ENCODE assay signal across 19 cellular contexts in the genomic region with DNA sequence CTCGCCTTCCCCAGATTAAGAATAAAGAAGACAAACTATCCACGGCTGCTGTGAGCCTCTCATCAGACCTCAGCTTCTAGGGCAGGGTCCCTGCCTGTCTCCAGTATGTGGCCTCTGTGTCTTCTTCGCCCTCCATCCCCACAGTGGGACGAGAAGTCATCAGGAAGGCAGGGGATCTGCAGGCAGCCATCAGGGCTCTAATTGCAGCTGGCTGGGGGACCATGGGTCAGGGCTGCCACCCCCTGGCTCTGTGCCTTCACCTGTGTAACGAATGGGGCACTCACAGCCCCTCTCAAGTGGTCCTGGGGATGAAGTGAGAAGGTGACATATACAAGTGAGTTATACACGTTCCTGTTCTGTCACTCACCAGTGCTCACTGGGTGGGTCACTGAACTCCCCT.
DNase-seq lines count a peak whose midpoint lies in the region; ATAC-seq, FAIRE-seq and TF ChIP-seq lines count a peak whose summit lies in the region.
"Had no signal": no experiment of that assay in that cellular context is flagged by ENCODE, and none has a peak within 500 bp of the region (broad histone marks: within the 10 kb centered on the region; RNA-seq: fewer than 3 reads in every experiment).

No MANE protein-coding gene starts in this region.

- H3K9ac ChIP-seq in H1 (replicated peaks in 1 of 4; ENCODE audit: extremely low read depth in 1 of 4, low read depth in 3 of 4, low read length in 3 of 4) (no peak overlapping the region), smooth muscle cell (ENCODE audit: low read depth) (no peak overlapping the region)

- H3K23me2 ChIP-seq in H1 (ENCODE audit: low read depth, low read length): no peaks in the 10 kb centered on the region

- no peaks in the 10 kb centered on the region for H3F3A ChIP-seq in smooth muscle cell (ENCODE audit: low read depth)

- H3K4me3 ChIP-seq in RWPE2 (ENCODE audit: severe bottlenecking) (no peak overlapping the region), H1 (ENCODE audit: extremely low read depth in 1 of 4, insufficient read depth in 2 of 4, low read depth in 3 of 4, low read length in 4 of 4) (no peak overlapping the region), osteoblast (ENCODE audit: insufficient read depth, low read length) (no peak overlapping the region), smooth muscle cell (no peak overlapping the region)
- H3K4me3 ChIP-seq: A549, HAP-1 had no signal

- H3K56ac ChIP-seq in H1 (replicated peaks; ENCODE audit: insufficient read length, low read depth, low read length): no peak overlapping the region

- H4K91ac ChIP-seq in H1 (replicated peaks; ENCODE audit: insufficient read length, low read length): no peak overlapping the region

- FAIRE-seq in H1 (lab: Jason Lieb, UNC) (no peak), urothelium cell line (lab: Jason Lieb, UNC) (no peak)
- FAIRE-seq: A549, D721Med, G401.6, GM12891, GM19239 had no signal

- no peak overlapping the region for H3K4ac ChIP-seq in H1 (replicated peaks; ENCODE audit: insufficient read length, low read depth, low read length)

- H3K4me2 ChIP-seq in H1 (ENCODE audit: insufficient read depth in 1 of 2, low read depth in 2 of 2, low read length in 2 of 2): no peak overlapping the region
- no peak overlapping the region for H3K4me2 ChIP-seq in osteoblast (ENCODE audit: insufficient read depth, low read length)
- H3K4me2 ChIP-seq in smooth muscle cell: no peak overlapping the region
- H3K4me2 ChIP-seq: A549 had no signal

- CTCF ChIA-PET in H1 (lab: Charles Lee; ENCODE audit: partially characterized antibody): interaction anchor here (1.0 to 3.2 kb wide), 7 partner anchors 10 to 152 kb away, joined by 3 to 22 read pairs (median 5); no protein-coding TSS in a partner anchor

- H3K4me1 ChIP-seq in RWPE2 (ENCODE audit: insufficient read depth, poor library complexity, severe bottlenecking): peaks cover 3% of the 10 kb centered on the region
- peaks cover 2 to 4% (median 3%) of the 10 kb centered on the region in 4 experiments; a peak in 4 of 7 replicates for H3K4me1 ChIP-seq in H1 (replicated peaks in 1 of 4; ENCODE audit: control insufficient read depth in 3 of 4, insufficient read depth in 4 of 4, low read length in 3 of 4)
- H3K4me1 ChIP-seq in osteoblast (ENCODE audit: insufficient read depth, low read length): peaks cover 2% of the 10 kb centered on the region
- H3K4me1 ChIP-seq in smooth muscle cell (ENCODE audit: low read depth): no peaks in the 10 kb centered on the region
- H3K4me1 ChIP-seq: Caco-2, HAP-1 had no signal

- no peak overlapping the region for H2BK20ac ChIP-seq in H1 (ENCODE audit: low read length)

- no peaks in the 10 kb centered on the region for H3K9me3 ChIP-seq in RWPE2 (ENCODE audit: severe bottlenecking)
- H3K9me3 ChIP-seq in H1 (ENCODE audit: insufficient read depth in 2 of 2, low read depth in 1 of 2, low read length in 1 of 2): no peaks in the 10 kb centered on the region
- H3K9me3 ChIP-seq in osteoblast (ENCODE audit: low read depth, low read length): no peaks in the 10 kb centered on the region
- H3K9me3 ChIP-seq in smooth muscle cell (replicated peaks; ENCODE audit: low read depth): no peaks in the 10 kb centered on the region
- H3K9me3 ChIP-seq: A549, Caco-2, HAP-1 had no signal

- H3K23ac ChIP-seq in H1 (ENCODE audit: insufficient read length): no peak overlapping the region

- TF ChIP-seq RAD21 in H1 (IDR thresholded peaks at IDR 0.05 in 1 of 2, conservative IDR thresholded peaks at IDR 0.05 in 1 of 2; ENCODE audit: low read depth in 2 of 2, low read length in 2 of 2): no peak

- no peak for TF ChIP-seq POLR2A in H1 (IDR thresholded peaks at IDR 0.05; ENCODE audit: control extremely low read depth in 1 of 2, low read depth in 2 of 2, low read length in 2 of 2)

- ATAC-seq in RWPE2 (ENCODE audit: low read depth): no peak
- ATAC-seq: A549 had no signal

- H3K27me3 ChIP-seq in RWPE2 (ENCODE audit: insufficient read depth, poor library complexity, severe bottlenecking) (no peaks in the 10 kb centered on the region), H1 (replicated peaks in 1 of 4; ENCODE audit: control insufficient read depth in 3 of 4, extremely low read depth in 1 of 4, insufficient read depth in 3 of 4, low read length in 3 of 4) (no peaks in the 10 kb centered on the region), osteoblast (ENCODE audit: insufficient read depth, low read length) (peaks cover 9% of the 10 kb centered on the region), smooth muscle cell (ENCODE audit: low read depth) (peaks cover 34% of the 10 kb centered on the region)

- no peak overlapping the region for H2BK120ac ChIP-seq in H1 (replicated peaks; ENCODE audit: low read depth, low read length)

- POLR2A ChIA-PET in H1 (lab: Charles Lee; ENCODE audit: partially characterized antibody): interaction anchor here (0.7 kb wide), 1 partner anchor 145 kb away, joined by 3 read pairs; no protein-coding TSS in a partner anchor

- peak; percentile 38 for DNase-seq in activated CD8-positive, alpha-beta memory T cell treated with anti-CD3 and anti-CD28 coated beads for 24 hours
- no peak for DNase-seq in activated CD8-positive, alpha-beta memory T cell treated with anti-CD3 and anti-CD28 coated beads, Interleukin-2, amount 50 U/mL, for 4 hours
- DNase-seq in RWPE2 (ENCODE audit: low spot score) (no peak), H1 (ENCODE audit: low read depth in 1 of 2, low spot score in 2 of 2) (no peak), osteoblast (ENCODE audit: insufficient read length, low spot score, missing footprints) (peak; percentile 17), smooth muscle cell (lab: John Stamatoyannopoulos, UW; ENCODE audit: unreplicated experiment) (no peak), amniotic stem cell (lab: John Stamatoyannopoulos, UW) (no peak), urothelium cell line (ENCODE audit: low spot score) (no peak)
- DNase-seq: AML-193; Caco-2; CD4-positive, alpha-beta T cell had no signal

- H3K14ac ChIP-seq in H1 (ENCODE audit: insufficient read length): no peak overlapping the region

- no peak overlapping the region for H2BK5ac ChIP-seq in H1 (ENCODE audit: low read depth, low read length)

- H3K27ac ChIP-seq in RWPE2 (ENCODE audit: poor library complexity, severe bottlenecking) (peak overlapping the region; percentile 8), H1 (ENCODE audit: low read depth, low read length) (no peak overlapping the region), osteoblast (ENCODE audit: low read depth, low read length) (no peak overlapping the region), smooth muscle cell (ENCODE audit: low read depth) (no peak overlapping the region)
- H3K27ac ChIP-seq: 22Rv1, A549, C4-2B had no signal

- 0 out of 2 replicates have a peak overlapping the region, but pooled peaks have one; percentile 3 for H2BK15ac ChIP-seq in H1 (ENCODE audit: low read length)

- H2BK12ac ChIP-seq in H1 (ENCODE audit: low read depth, low read length): no peak overlapping the region

- no peak overlapping the region for H3K18ac ChIP-seq in H1 (ENCODE audit: extremely low read depth, low read length)

- H2AFZ ChIP-seq in H1 (ENCODE audit: low read length) (no peak overlapping the region), osteoblast (ENCODE audit: low read length) (no peak overlapping the region), smooth muscle cell (ENCODE audit: low read depth) (no peak overlapping the region)

- H4K8ac ChIP-seq in H1 (ENCODE audit: extremely low read depth, insufficient read depth, low read length): no peak overlapping the region

- 81% methylated on average over 6 of the region's 6 CpGs; no CpG with 5 or more reads in 1 of the 2 experiments for WGBS in H1 (ENCODE audit: extremely low coverage in 1 of 2, insufficient coverage in 1 of 2, insufficient read length in 1 of 2, insufficient replicate concordance in 2 of 2, low coverage in 1 of 2, low lambda C conversion rate in 2 of 2, missing lambda C conversion rate in 1 of 2), 2 experiments
- WGBS in smooth muscle cell (ENCODE audit: low lambda C conversion rate): 77% methylated on average over 6 of the region's 6 CpGs

- H3K79me2 ChIP-seq in H1 (ENCODE audit: control insufficient read depth in 1 of 2, insufficient read depth in 2 of 2, low read length in 2 of 2): no peaks in the 10 kb centered on the region
- no peaks in the 10 kb centered on the region for H3K79me2 ChIP-seq in osteoblast (ENCODE audit: insufficient read depth, low read length)
- H3K79me2 ChIP-seq in smooth muscle cell (ENCODE audit: low read depth): no peaks in the 10 kb centered on the region

- H4K20me1 ChIP-seq in H1 (replicated peaks in 1 of 2; ENCODE audit: control insufficient read depth in 1 of 2, insufficient read depth in 2 of 2, low read length in 2 of 2) (no peaks in the 10 kb centered on the region), osteoblast (ENCODE audit: insufficient read depth, low read length) (no peaks in the 10 kb centered on the region), smooth muscle cell (ENCODE audit: low read depth) (no peaks in the 10 kb centered on the region)

- TF ChIP-seq EP300 in H1 (IDR thresholded peaks at IDR 0.05; ENCODE audit: borderline replicate concordance in 1 of 2, low read depth in 2 of 2, low read length in 2 of 2): no peak

- TF ChIP-seq CTCF in RWPE2 (IDR thresholded peaks at IDR 0.05; ENCODE audit: poor library complexity, severe bottlenecking): no peak
- no peak for TF ChIP-seq CTCF in H1 (IDR thresholded peaks at IDR 0.05; ENCODE audit: control extremely low read depth in 1 of 3, insufficient read depth in 1 of 3, low read depth in 1 of 3, low read length in 3 of 3)
- no peak for TF ChIP-seq CTCF in osteoblast (IDR thresholded peaks at IDR 0.05; ENCODE audit: extremely low read depth, low read depth, low read length)
- TF ChIP-seq CTCF in smooth muscle cell (IDR thresholded peaks at IDR 0.05; ENCODE audit: borderline replicate concordance, insufficient read depth, poor library complexity, severe bottlenecking): no peak

- no peak overlapping the region for H4K5ac ChIP-seq in H1 (ENCODE audit: insufficient read length, low read depth, low read length)

- no peak overlapping the region for H2AK5ac ChIP-seq in H1 (ENCODE audit: low read depth, low read length)

- H3K79me1 ChIP-seq in H1 (ENCODE audit: low read depth, low read length): no peaks in the 10 kb centered on the region

- H3K36me3 ChIP-seq in RWPE2 (ENCODE audit: low read depth): no peaks in the 10 kb centered on the region
- no peaks in the 10 kb centered on the region for H3K36me3 ChIP-seq in H1 (ENCODE audit: control insufficient read depth in 2 of 4, insufficient read depth in 4 of 4, low read length in 3 of 4)
- no peaks in the 10 kb centered on the region for H3K36me3 ChIP-seq in osteoblast (ENCODE audit: insufficient read depth, low read length)
- H3K36me3 ChIP-seq in smooth muscle cell (ENCODE audit: low read depth): no peaks in the 10 kb centered on the region
- H3K36me3 ChIP-seq: HAP-1 had no signal

TF ChIP-seq in H1, 55 proteins besides CTCF, POLR2A, EP300 and RAD21 (continues in another document):
- TF ChIP-seq RNF2 (IDR thresholded peaks at IDR 0.05; ENCODE audit: borderline replicate concordance, low read depth, low read length, missing control alignments, poor library complexity, severe bottlenecking) (no peak), CTBP2 (IDR thresholded peaks at IDR 0.05; ENCODE audit: borderline replicate concordance, insufficient read depth, insufficient read length, low read length) (no peak)
- TF ChIP-seq, protein P1, sequence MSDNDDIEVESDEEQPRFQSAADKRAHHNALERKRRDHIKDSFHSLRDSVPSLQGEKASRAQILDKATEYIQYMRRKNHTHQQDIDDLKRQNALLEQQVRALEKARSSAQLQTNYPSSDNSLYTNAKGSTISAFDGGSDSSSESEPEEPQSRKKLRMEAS (IDR thresholded peaks at IDR 0.05): no peak

Comparison
In these comparisons a context has a peak if more than half of its experiments do, and no peak if none do; other contexts are left out.
1. DNase-seq: peak in activated CD8-positive, alpha-beta memory T cell treated with anti-CD3 and anti-CD28 coated beads for 24 hours (single experiment) and osteoblast (single experiment); none in activated CD8-positive, alpha-beta memory T cell treated with anti-CD3 and anti-CD28 coated beads, Interleukin-2, amount 50 U/mL, for 4 hours (single experiment), RWPE2 (single experiment), H1 (0 of 2), smooth muscle cell (single experiment), amniotic stem cell (single experiment) and urothelium cell line (single experiment).